Comparison of ENCODE assay signal across 20 cellular contexts in genomic region chr11:63896071-63896470, GRCh38. TPM values are rescaled to one million over a fixed set of nuclear protein-coding genes. Genes with fewer than 3 reads are reported as not detected.
DNase-seq lines count a peak whose midpoint lies in the region; ATAC-seq, FAIRE-seq and TF ChIP-seq lines count a peak whose summit lies in the region.
"Had no signal": no experiment of that assay in that cellular context is flagged by ENCODE, and none has a peak within 500 bp of the region (broad histone marks: within the 10 kb centered on the region; RNA-seq: fewer than 3 reads in every experiment).

No MANE protein-coding gene starts in this region.

- H3K4me3 Mint-ChIP-seq in T-helper 1 cell treated with Interleukin-12 subunit alpha and Interleukin-12 subunit beta and Interleukin-4 antibody, amounts not matched to agents 30 μg/mL and 1 μg/mL, for 36 hours, result no peak overlapping the region
- H3K4me3 Mint-ChIP-seq: H9, memory B cell had no signal

- peaks cover 41% of the 10 kb centered on the region for H3K36me3 Mint-ChIP-seq in T-helper 1 cell treated with Interleukin-12 subunit alpha and Interleukin-12 subunit beta and Interleukin-4 antibody, amounts not matched to agents 30 μg/mL and 1 μg/mL, for 36 hours (ENCODE audit: low read depth)

- H3K9ac ChIP-seq in SK-N-MC (ENCODE audit: insufficient read length), result no peak overlapping the region

- peak overlapping the region; percentile 59 for H3K27ac Mint-ChIP-seq in T-helper 1 cell treated with Interleukin-12 subunit alpha and Interleukin-12 subunit beta and Interleukin-4 antibody, amounts not matched to agents 30 μg/mL and 1 μg/mL, for 36 hours
- H3K27ac Mint-ChIP-seq: memory B cell had no signal

- ATAC-seq in left colon, result peak; percentile 81

- TF ChIP-seq CTCF in transverse colon (IDR thresholded peaks at IDR 0.05) (no peak), adrenal gland (IDR thresholded peaks at IDR 0.05) (no peak), D721Med (IDR thresholded peaks at IDR 0.05; ENCODE audit: insufficient read depth, missing control alignments) (no peak)

- no peak for FAIRE-seq in D721Med (lab: Jason Lieb, UNC)
- FAIRE-seq: islet of Langerhans, TTC549 had no signal

- TF ChIP-seq EP300 in transverse colon (IDR thresholded peaks at IDR 0.05; ENCODE audit: low read depth), result no peak

- H3K9me3 Mint-ChIP-seq in T-helper 1 cell treated with Interleukin-12 subunit alpha and Interleukin-12 subunit beta and Interleukin-4 antibody, amounts not matched to agents 30 μg/mL and 1 μg/mL, for 36 hours, result no peaks in the 10 kb centered on the region
- H3K9me3 Mint-ChIP-seq: H9, memory B cell had no signal

- no peak for TF ChIP-seq POLR2A in transverse colon (IDR thresholded peaks at IDR 0.05)
- TF ChIP-seq POLR2A in adrenal gland (IDR thresholded peaks at IDR 0.05), result no peak

- H3K36me3 ChIP-seq in SK-N-MC (ENCODE audit: insufficient read depth, low read length), result peaks cover 64% of the 10 kb centered on the region
- H3K36me3 ChIP-seq in transverse colon, result peaks cover 0 to 52% (median 25%) of the 10 kb centered on the region in 4 donors
- peaks cover 0 to 63% of the 10 kb centered on the region in 2 donors for H3K36me3 ChIP-seq in adrenal gland (replicated peaks in 1 of 2)

- peaks cover 26% of the 10 kb centered on the region for H3K4me1 Mint-ChIP-seq in T-helper 1 cell treated with Interleukin-12 subunit alpha and Interleukin-12 subunit beta and Interleukin-4 antibody, amounts not matched to agents 30 μg/mL and 1 μg/mL, for 36 hours (ENCODE audit: low read depth)

- H3K4me3 ChIP-seq in SK-N-MC (no peak overlapping the region), transverse colon (no peak overlapping the region), adrenal gland (no peak overlapping the region)
- H3K4me3 ChIP-seq: hepatocyte had no signal

- intact Hi-C loops in left colon (cut with DNase I, micrococcal nuclease), result no loop called here
- intact Hi-C loops in transverse colon (cut with DNase I; ENCODE audit: low total_unique reads), result no loop called here
- intact Hi-C loops in adrenal gland (cut with DNase I), result no loop called here

- in situ Hi-C loops in transverse colon (cut with MboI; ENCODE audit: low pct_ligation_motif_present in 1 of 4, low pct_unique_long_range_greater_than_20kb in 1 of 4, low sequenced_read_pairs in 3 of 4), result no loop called here

- DNase-seq in T-helper 1 cell, result no peak
- DNase-seq in SK-N-MC (ENCODE audit: low read depth, low spot score), result no peak
- peak in 1 of 2 donors; percentile 53 for DNase-seq in left colon
- DNase-seq in transverse colon, result peak; percentile 53
- DNase-seq in AML-193 (lab: John Stamatoyannopoulos, UW), result no peak
- DNase-seq in adrenal gland, result no peak
- DNase-seq in D721Med (ENCODE audit: insufficient read length, low spot score), result no peak
- DNase-seq: activated CD4-positive, alpha-beta T cell treated with anti-CD3 and anti-CD28 coated beads for 48 hours; activated effector memory CD4-positive, alpha-beta T cell treated with anti-CD3 and anti-CD28 coated beads, Interleukin-2, amount 50 U/mL, for 16 hours; foreskin fibroblast; H9; MM.1S; NCI-H1930; NCI-H748 treated with DMSO at 0.1 percent for 48 hours had no signal

- 0 out of 2 replicates have a peak overlapping the region, but pooled peaks have one; percentile 36 for H3K27ac ChIP-seq in SK-N-MC
- no peak overlapping the region for H3K27ac ChIP-seq in transverse colon
- H3K27ac ChIP-seq in adrenal gland, result no peak overlapping the region
- H3K27ac ChIP-seq: C4-2B, hepatocyte had no signal

- H3K9me3 ChIP-seq in SK-N-MC (ENCODE audit: low read depth, low read length) (no peaks in the 10 kb centered on the region), transverse colon (no peaks in the 10 kb centered on the region), adrenal gland (replicated peaks in 1 of 3) (no peaks in the 10 kb centered on the region)

- 54 to 67% methylated on average over 1 to 4 of the region's 4 CpGs for WGBS in transverse colon (ENCODE audit: low coverage in 1 of 2), 2 donors
- 71 to 76% (median 72%) methylated on average over 4 of the region's 4 CpGs for WGBS in adrenal gland, 4 donors

- no peaks in the 10 kb centered on the region for H3K27me3 Mint-ChIP-seq in T-helper 1 cell treated with Interleukin-12 subunit alpha and Interleukin-12 subunit beta and Interleukin-4 antibody, amounts not matched to agents 30 μg/mL and 1 μg/mL, for 36 hours (ENCODE audit: low read depth)
- H3K27me3 Mint-ChIP-seq: memory B cell had no signal

- peaks cover 0 to 20% (median 2%) of the 10 kb centered on the region in 4 donors for H3K4me1 ChIP-seq in transverse colon
- H3K4me1 ChIP-seq in adrenal gland (replicated peaks in 1 of 2), result no peaks in the 10 kb centered on the region

- H3K27me3 ChIP-seq in transverse colon (no peaks in the 10 kb centered on the region), adrenal gland (no peaks in the 10 kb centered on the region)
- H3K27me3 ChIP-seq: hepatocyte had no signal

RNA-seq across cellular contexts. Expression of gene RCOR2, which starts 20.9 kb away (rescaled TPM):
- 1 to 10 TPM; 2.1 to 2.5 TPM for total RNA-seq in left colon
- under 1 TPM in 2 of 4 donors, not detected in 2; 0.64 to 0.82 TPM for total RNA-seq in transverse colon
- total RNA-seq in adrenal gland, result 1 to 10 TPM in 5 of 8 donors, under 1 TPM in 1, not detected in 2; 0.52 to 1.8 (median 1.2) TPM
- 1 to 10 TPM in 1 of 3 donors, under 1 TPM in 2; 0.33 to 4.5 (median 0.64) TPM for polyA plus RNA-seq in adrenal gland

RNA-seq across cellular contexts. Expression of gene NAA40, which starts 42.7 kb away (rescaled TPM):
- total RNA-seq in left colon (10 to 100 TPM; 24.6 to 34.2 TPM), transverse colon (10 to 100 TPM; 25.8 to 36.6 (median 34.3) TPM), adrenal gland (10 to 100 TPM; 11.6 to 61.3 (median 20.0) TPM)
- polyA plus RNA-seq in adrenal gland, result 10 to 100 TPM; 13.0 to 37.0 (median 29.7) TPM

RNA-seq across cellular contexts. Expression of gene MARK2, which starts 57.2 kb away (rescaled TPM):
- total RNA-seq in left colon (100 to 1,000 TPM in 1 of 2 donors, 10 to 100 TPM in 1; 91.8 to 100 TPM), transverse colon (100 to 1,000 TPM in 1 of 4 donors, 10 to 100 TPM in 3; 33.0 to 106 (median 77.8) TPM), adrenal gland (10 to 100 TPM; 27.0 to 39.7 (median 36.2) TPM)
- 10 to 100 TPM in 2 of 3 donors, 1 to 10 TPM in 1; 7.3 to 24.4 (median 15.2) TPM for polyA plus RNA-seq in adrenal gland
